Comparison of ENCODE assay signal across 18 cellular contexts in genomic region chr1:229328598-229329362, GRCh38.
"Had no signal": no experiment of that assay in that cellular context is flagged by ENCODE, and none has a peak within 500 bp of the region (broad histone marks: within the 10 kb centered on the region; RNA-seq: fewer than 3 reads in every experiment).

No MANE protein-coding gene starts in this region.

- ATAC-seq: esophagus mucosa had no signal

- H3K27me3 ChIP-seq: breast epithelium, dorsolateral prefrontal cortex, hepatocyte, tibial artery, vagina had no signal

- H3K27ac ChIP-seq: breast epithelium, hepatocyte, parathyroid adenoma, tibial artery, vagina had no signal

- H3K4me1 ChIP-seq: breast epithelium, parathyroid adenoma, tibial artery, vagina had no signal

- H3K4me3 Mint-ChIP-seq: activated naive CD8-positive, alpha-beta T cell treated with anti-CD3 and anti-CD28 coated beads, Interleukin-2, amount 10 ng/mL, durations not matched to agents 7 days and 5 days; T-cell had no signal

- H3K27me3 Mint-ChIP-seq: activated naive CD8-positive, alpha-beta T cell treated with anti-CD3 and anti-CD28 coated beads, Interleukin-2, amount 10 ng/mL, durations not matched to agents 7 days and 5 days; T-cell had no signal

- H3K9me3 ChIP-seq: breast epithelium, vagina had no signal

- DNase-seq: activated CD4-positive, alpha-beta T cell treated with anti-CD3 and anti-CD28 coated beads, Interleukin-2, amount 50 U/mL, for 4 hours; activated CD4-positive, CD25-positive, alpha-beta regulatory T cell treated with anti-CD3 and anti-CD28 coated beads, Interleukin-2, amount 50 U/mL, for 72 hours; activated effector memory CD4-positive, alpha-beta T cell treated with Interleukin-2 at 50 U/mL for 16 hours; activated naive CD8-positive, alpha-beta T cell treated with anti-CD3 and anti-CD28 coated beads, Interleukin-2, amount 10 ng/mL, durations not matched to agents 7 days and 5 days; anterior cingulate cortex; dorsolateral prefrontal cortex; islet precursor cell; midbrain; stimulated activated CD4-positive, alpha-beta T cell treated with anti-CD3 and anti-CD28 coated beads, Interleukin-2, amount 100 ng/mL, for 24 hours; T-cell; T1000; tibial artery had no signal

- H3K9me3 Mint-ChIP-seq: activated naive CD8-positive, alpha-beta T cell treated with anti-CD3 and anti-CD28 coated beads, Interleukin-2, amount 10 ng/mL, durations not matched to agents 7 days and 5 days; T-cell had no signal

- H3K27ac Mint-ChIP-seq: activated naive CD8-positive, alpha-beta T cell treated with anti-CD3 and anti-CD28 coated beads, Interleukin-2, amount 10 ng/mL, durations not matched to agents 7 days and 5 days had no signal

- H3K4me3 ChIP-seq: breast epithelium, dorsolateral prefrontal cortex, hepatocyte, lung, tibial artery, vagina had no signal

- H3K36me3 ChIP-seq: breast epithelium had no signal
